ENCODE assay signal across 1 cellular context in genomic region chr22:43346521-43346929, GRCh38.
TF ChIP-seq lines count a peak whose summit lies in the region.

No MANE protein-coding gene starts in this region.

TF ChIP-seq in endothelial cell of umbilical vein, 7 proteins besides CTCF, POLR2A, EP300 and RAD21:
- no peak for TF ChIP-seq EZH2 (IDR thresholded peaks at IDR 0.05; ENCODE audit: borderline replicate concordance, low read depth, low read length, severe bottlenecking)
- no peak for TF ChIP-seq GATA2 (IDR thresholded peaks at IDR 0.05; ENCODE audit: insufficient read depth, insufficient read length, low read depth, low read length)
- TF ChIP-seq JUN (IDR thresholded peaks at IDR 0.05; ENCODE audit: borderline replicate concordance, insufficient read depth, insufficient read length, low read depth), result no peak
- TF ChIP-seq FOS (IDR thresholded peaks at IDR 0.05; ENCODE audit: borderline replicate concordance, insufficient read depth, low read length), result no peak
- no peak for TF ChIP-seq MAX (IDR thresholded peaks at IDR 0.05; ENCODE audit: insufficient read depth, insufficient read length)
- no peak for TF ChIP-seq MYC (IDR thresholded peaks at IDR 0.05; ENCODE audit: low read depth, low read length)
- no peak for TF ChIP-seq POLR2AphosphoS5 (IDR thresholded peaks at IDR 0.05; ENCODE audit: insufficient read depth, low read depth, low read length)
TF ChIP-seq in endothelial cell of umbilical vein: peak in this region for 0.
